33 cellular contexts compared by ENCODE assay signal in the genomic region with DNA sequence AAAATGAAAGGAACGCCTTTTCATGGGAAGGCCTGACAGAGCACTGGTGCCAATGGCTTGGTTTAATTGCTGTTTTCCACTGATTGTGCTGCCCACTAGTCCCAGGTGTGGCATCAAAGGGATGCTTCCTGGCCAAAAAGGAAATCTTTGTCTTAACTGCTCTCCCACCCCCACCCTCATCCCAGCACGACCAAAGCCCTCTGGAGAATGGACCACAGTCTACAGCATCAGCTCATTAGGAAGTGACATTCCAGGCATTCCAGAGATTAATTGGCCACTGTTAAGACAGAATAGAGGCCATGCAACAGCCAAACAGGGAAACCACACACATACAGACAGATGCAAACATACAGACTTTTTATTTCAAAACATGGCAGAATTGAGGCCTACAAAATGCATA.
DNase-seq lines count a peak whose midpoint lies in the region; TF ChIP-seq lines count a peak whose summit lies in the region.
"Had no signal": no experiment of that assay in that cellular context is flagged by ENCODE, and none has a peak within 500 bp of the region (broad histone marks: within the 10 kb centered on the region; RNA-seq: fewer than 3 reads in every experiment).

No MANE protein-coding gene starts in this region.

- no peak overlapping the region for H4K8ac ChIP-seq in H9 (replicated peaks; ENCODE audit: insufficient read length, low read depth, low read length)

- H3K4me3 Mint-ChIP-seq in H9 = peak overlapping the region; percentile 1 to 34; a peak in 1 of 5 replicates
- H3K4me3 Mint-ChIP-seq: activated CD4-positive, alpha-beta memory T cell treated with anti-CD3 and anti-CD28 coated beads, Interleukin-2, amount 10 ng/mL, durations not matched to agents 7 days and 5 days; activated T-helper 1 cell treated with anti-CD3 and anti-CD28 coated beads, Interleukin-12 subunit alpha, Interleukin-12 subunit beta, Interleukin-2, Interleukin-4 antibody, amounts not matched to agents 30 ng/mL and 10 ng/mL and 1 ng/mL, durations not matched to agents 14 hours and 24 hours and 36 hours; central memory CD8-positive, alpha-beta T cell; dendritic cell treated with granulocyte-macrophage colony-stimulating factor and Interleukin-4, amounts not matched to agents 40 ng/mL and 50 ng/mL, for 4 days; memory B cell; T-helper 17 cell had no signal

- no peak overlapping the region for H3K18ac ChIP-seq in H9 (ENCODE audit: insufficient read length, low read depth, low read length)

- no peak overlapping the region for H4K91ac ChIP-seq in H9 (ENCODE audit: insufficient read length, low read depth, low read length)

- H3K27me3 Mint-ChIP-seq in H9 (ENCODE audit: low read depth) = no peaks in the 10 kb centered on the region
- H3K27me3 Mint-ChIP-seq: activated CD4-positive, alpha-beta memory T cell treated with anti-CD3 and anti-CD28 coated beads, Interleukin-2, amount 10 ng/mL, durations not matched to agents 7 days and 5 days; central memory CD8-positive, alpha-beta T cell; dendritic cell treated with granulocyte-macrophage colony-stimulating factor and Interleukin-4, amounts not matched to agents 40 ng/mL and 50 ng/mL, for 4 days; memory B cell; progenitor cell of endocrine pancreas; T-helper 17 cell had no signal

- H2AFZ ChIP-seq in H9 (ENCODE audit: low read length) (no peak overlapping the region), OCI-LY7 (ENCODE audit: low read length) (no peak overlapping the region)

- H3K9me2 ChIP-seq in OCI-LY7 (ENCODE audit: insufficient read depth, low read length) = no peaks in the 10 kb centered on the region
- H3K9me2 ChIP-seq: SK-N-SH had no signal

- no peak overlapping the region for H3K14ac ChIP-seq in H9 (ENCODE audit: insufficient read depth, low read length)

- no peaks in the 10 kb centered on the region for H4K20me1 ChIP-seq in H9 (ENCODE audit: control insufficient read depth, insufficient read depth, insufficient read length)
- H4K20me1 ChIP-seq in OCI-LY7 (ENCODE audit: insufficient read depth, low read length) = no peaks in the 10 kb centered on the region

- no peak overlapping the region for H3K4ac ChIP-seq in H9 (ENCODE audit: low read depth, low read length)

- POLR2A ChIA-PET in OCI-LY7 (lab: Charles Lee) = no interaction called here

- peaks cover 56 to 62% of the 10 kb centered on the region in 2 experiments for H3K4me1 Mint-ChIP-seq in H9
- H3K4me1 Mint-ChIP-seq: activated CD4-positive, alpha-beta memory T cell treated with anti-CD3 and anti-CD28 coated beads, Interleukin-2, amount 10 ng/mL, durations not matched to agents 7 days and 5 days; central memory CD8-positive, alpha-beta T cell; memory B cell; T-helper 17 cell had no signal

- H3K79me2 ChIP-seq in H9 (ENCODE audit: insufficient read depth, low read length) = no peaks in the 10 kb centered on the region
- H3K79me2 ChIP-seq in OCI-LY7 (ENCODE audit: insufficient read depth, low read depth, low read length) = no peaks in the 10 kb centered on the region

- H3K36me3 Mint-ChIP-seq in H9 (ENCODE audit: insufficient read depth in 1 of 3, low read depth in 3 of 3) = peaks cover 4 to 15% (median 12%) of the 10 kb centered on the region in 3 experiments; a peak in 5 of 7 replicates
- H3K36me3 Mint-ChIP-seq: memory B cell had no signal

- no CpG with 5 or more reads among the region's 2 CpGs for WGBS in H9 (ENCODE audit: extremely low coverage, insufficient read length, low lambda C conversion rate)

- H3K4me1 ChIP-seq in H9 (ENCODE audit: insufficient read depth, low read length) = peaks cover 10% of the 10 kb centered on the region
- H3K4me1 ChIP-seq in OCI-LY7 (ENCODE audit: insufficient read depth, low read length, poor library complexity, severe bottlenecking) = no peaks in the 10 kb centered on the region
- H3K4me1 ChIP-seq: body of pancreas, right lobe of liver, spleen, stomach, thyroid gland had no signal

- H3K23me2 ChIP-seq in H9 (ENCODE audit: insufficient read length, low read depth, low read length, poor library complexity, severe bottlenecking) = no peaks in the 10 kb centered on the region

- no peak overlapping the region for H2BK15ac ChIP-seq in H9 (ENCODE audit: low read depth, low read length)

- H4K5ac ChIP-seq in H9 (ENCODE audit: insufficient read length, low read depth, low read length) = peak overlapping the region; percentile 15

- in situ Hi-C loops in KBM-7 (cut with MboI; ENCODE audit: low pct_unique_long_range_greater_than_20kb, low sequenced_read_pairs) = no loop called here

- intact Hi-C loops in OCI-LY7 (cut with micrococcal nuclease; ENCODE audit: unreplicated experiment) = no loop called here

- H3K27me3 ChIP-seq in H9 (ENCODE audit: insufficient read depth, low read length) = no peaks in the 10 kb centered on the region
- H3K27me3 ChIP-seq: body of pancreas, right lobe of liver, spleen, stomach, thyroid gland had no signal

- no peak overlapping the region for H3K23ac ChIP-seq in H9 (ENCODE audit: insufficient read length, low read depth, low read length)

- no peak overlapping the region for H3K9ac ChIP-seq in H9 (ENCODE audit: extremely low read depth, insufficient read length, low read length)
- H3K9ac ChIP-seq: SK-N-SH had no signal

- no peak overlapping the region for H3K4me3 ChIP-seq in OCI-LY7 (ENCODE audit: low read depth, low read length, poor library complexity, severe bottlenecking)
- H3K4me3 ChIP-seq: body of pancreas, right lobe of liver, spleen, stomach, thyroid gland had no signal

- no peak overlapping the region for H2AK5ac ChIP-seq in H9 (ENCODE audit: insufficient read length, low read length)

- H3K56ac ChIP-seq in H9 (ENCODE audit: insufficient read length, low read depth, low read length) = no peak overlapping the region

- H3K36me3 ChIP-seq in OCI-LY7 (ENCODE audit: insufficient read depth, low read length) = no peaks in the 10 kb centered on the region
- H3K36me3 ChIP-seq: right lobe of liver, spleen, stomach, thyroid gland had no signal

- H3K4me2 ChIP-seq in H9 (ENCODE audit: insufficient read depth, insufficient read length, low read length) (peak overlapping the region; percentile 28), OCI-LY7 (ENCODE audit: low read length) (no peak overlapping the region)
- H3K4me2 ChIP-seq: SK-N-SH had no signal

- BruUV-seq in OCI-LY7 (replicated peaks; lab: Mats Ljungman, UMichigan) = no TSS peak

- no peak overlapping the region for H2BK120ac ChIP-seq in H9 (ENCODE audit: low read depth, low read length, poor library complexity, severe bottlenecking)

- TF ChIP-seq CTCF in H9 (conservative IDR thresholded peaks at IDR 0.05) (no peak), OCI-LY7 (conservative IDR thresholded peaks at IDR 0.05; ENCODE audit: low read length) (no peak)

- CTCF ChIA-PET in OCI-LY7 (lab: Charles Lee; ENCODE audit: unreplicated experiment) = no interaction called here

- no peaks in the 10 kb centered on the region for H3K9me3 ChIP-seq in H9 (ENCODE audit: control insufficient read depth, low read depth, low read length)
- no peaks in the 10 kb centered on the region for H3K9me3 ChIP-seq in OCI-LY7 (ENCODE audit: low read length)
- H3K9me3 ChIP-seq: body of pancreas, right lobe of liver, SK-N-SH, spleen, stomach, thyroid gland had no signal

- H3K27ac ChIP-seq in H9 (ENCODE audit: insufficient read length, low read depth, low read length) (peak overlapping the region; percentile 93), OCI-LY7 (ENCODE audit: low read depth, low read length, poor library complexity, severe bottlenecking) (no peak overlapping the region)
- H3K27ac ChIP-seq: body of pancreas, right lobe of liver, spleen, stomach, thyroid gland had no signal

- H3K27ac Mint-ChIP-seq in H9 = peak overlapping the region; percentile 87 to 100 (median 97)
- H3K27ac Mint-ChIP-seq: activated CD4-positive, alpha-beta memory T cell treated with anti-CD3 and anti-CD28 coated beads, Interleukin-2, amount 10 ng/mL, durations not matched to agents 7 days and 5 days; activated T-helper 1 cell treated with anti-CD3 and anti-CD28 coated beads, Interleukin-12 subunit alpha, Interleukin-12 subunit beta, Interleukin-2, Interleukin-4 antibody, amounts not matched to agents 30 ng/mL and 10 ng/mL and 1 ng/mL, durations not matched to agents 14 hours and 24 hours and 36 hours; dendritic cell treated with granulocyte-macrophage colony-stimulating factor and Interleukin-4, amounts not matched to agents 40 ng/mL and 50 ng/mL, for 4 days; memory B cell; T-helper 17 cell had no signal

- no peaks in the 10 kb centered on the region for H3K79me1 ChIP-seq in H9 (ENCODE audit: insufficient read depth, low read depth, low read length, poor library complexity, severe bottlenecking)

- no peak overlapping the region for H2BK5ac ChIP-seq in H9 (ENCODE audit: insufficient read length, low read length)

- H2BK12ac ChIP-seq in H9 (ENCODE audit: insufficient read length, low read depth, low read length) = no peak overlapping the region

- H2BK20ac ChIP-seq in H9 (ENCODE audit: low read depth, low read length, poor library complexity, severe bottlenecking) = no peak overlapping the region

- peaks cover 3 to 13% of the 10 kb centered on the region in 2 experiments for H3K9me3 Mint-ChIP-seq in H9
- H3K9me3 Mint-ChIP-seq: activated CD4-positive, alpha-beta memory T cell treated with anti-CD3 and anti-CD28 coated beads, Interleukin-2, amount 10 ng/mL, durations not matched to agents 7 days and 5 days; activated T-helper 1 cell treated with anti-CD3 and anti-CD28 coated beads, Interleukin-12 subunit alpha, Interleukin-12 subunit beta, Interleukin-2, Interleukin-4 antibody, amounts not matched to agents 30 ng/mL and 10 ng/mL and 1 ng/mL, durations not matched to agents 14 hours and 24 hours and 36 hours; memory B cell had no signal

- H3T11ph ChIP-seq in H9 (ENCODE audit: low read length) = no peak overlapping the region

- peak; percentile 89 for DNase-seq in H9
- DNase-seq in ecto neural progenitor cell (ENCODE audit: low spot score) = peak; percentile 47
- DNase-seq in iPS-NIHi11 (ENCODE audit: low spot score) = peak; percentile 56
- DNase-seq in T-helper 9 cell = no peak
- no peak for DNase-seq in KBM-7
- no peak for DNase-seq in OCI-LY7 (ENCODE audit: low spot score)
- DNase-seq in activated CD4-positive, CD25-positive, alpha-beta regulatory T cell treated with anti-CD3 and anti-CD28 coated beads, Interleukin-2, amount 50 U/mL, for 72 hours = no peak
- DNase-seq: activated CD4-positive, alpha-beta memory T cell treated with anti-CD3 and anti-CD28 coated beads, Interleukin-2, amount 10 ng/mL, durations not matched to agents 7 days and 5 days; activated CD8-positive, alpha-beta memory T cell treated with anti-CD3 and anti-CD28 coated beads, Interleukin-2, amount 50 U/mL, for 4 hours; activated naive CD4-positive, alpha-beta T cell treated with Interleukin-2 at 50 U/mL for 16 hours; body of pancreas; C1 segment of cervical spinal cord; COR-L47; DMS79 treated with DMSO at 0.1 percent for 48 hours; head of caudate nucleus; NCI-H1417; NCI-H2029 treated with DMSO at 0.1 percent for 48 hours; NCI-H226; NCI-H526 treated with DMSO at 0.1 percent for 48 hours; NK-92 treated with Interleukin-12 subunit alpha and Interleukin-12 subunit beta, amount 100 ng/mL, for 24 hours; right lobe of liver; SK-N-SH; spleen; stimulated activated CD4-positive, alpha-beta T cell treated with anti-CD3 and anti-CD28 coated beads, Interleukin-2, amount 100 ng/mL, for 24 hours; stimulated activated CD8-positive, alpha-beta memory T cell treated with anti-CD3 and anti-CD28 coated beads, Interleukin-4, amount 100 ng/mL, for 48 hours; stomach; T-helper 17 cell; thyroid gland had no signal

Comparison
In these comparisons a context has a peak if more than half of its experiments do, and no peak if none do; other contexts are left out.
1. DNase-seq: peak in H9 (single experiment), ecto neural progenitor cell (single experiment) and iPS-NIHi11 (single experiment); none in T-helper 9 cell (single experiment), KBM-7 (single experiment), OCI-LY7 (single experiment) and activated CD4-positive, CD25-positive, alpha-beta regulatory T cell treated with anti-CD3 and anti-CD28 coated beads, Interleukin-2, amount 50 U/mL, for 72 hours (single experiment).